16 cellular contexts compared by ENCODE assay signal in the genomic region with DNA sequence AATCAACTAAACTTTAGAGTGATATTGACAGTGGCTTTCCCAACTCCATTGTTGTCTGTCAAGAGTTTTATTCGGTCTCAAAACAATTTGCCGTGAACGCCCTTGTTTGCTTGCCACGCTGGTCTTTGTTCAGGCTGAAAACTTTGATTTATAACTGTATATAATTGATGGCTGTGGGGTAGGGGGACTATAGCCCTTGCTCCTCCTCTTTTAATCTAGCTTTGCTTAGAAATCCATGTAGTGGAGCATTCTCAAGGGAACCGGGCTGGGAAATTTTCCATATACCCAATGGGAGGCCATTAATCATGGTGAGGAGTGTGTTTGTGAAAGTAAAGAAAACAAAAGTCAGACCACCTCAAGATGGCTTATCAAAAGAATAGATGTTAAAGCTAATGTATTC.
DNase-seq lines count a peak whose midpoint lies in the region; ATAC-seq and TF ChIP-seq lines count a peak whose summit lies in the region.
"Had no signal": no experiment of that assay in that cellular context is flagged by ENCODE, and none has a peak within 500 bp of the region (broad histone marks: within the 10 kb centered on the region; RNA-seq: fewer than 3 reads in every experiment).

No MANE protein-coding gene starts in this region.

- no peaks in the 10 kb centered on the region; the same call in 1 of the 2 replicates for H3K4me1 ChIP-seq in H9 (ENCODE audit: insufficient read depth, low read length)
- H3K4me1 ChIP-seq: SJSA1 had no signal

- H3K56ac ChIP-seq in H9 (ENCODE audit: insufficient read length, low read depth, low read length): no peak overlapping the region

- WGBS in H9 (ENCODE audit: extremely low coverage, insufficient read length, low lambda C conversion rate): no CpG with 5 or more reads among the region's 5 CpGs

- peaks cover 0 to 13% (median 3%) of the 10 kb centered on the region in 3 experiments; a peak in 3 of 7 replicates for H3K36me3 Mint-ChIP-seq in H9 (ENCODE audit: insufficient read depth in 1 of 3, low read depth in 3 of 3)
- H3K36me3 Mint-ChIP-seq in nephron progenitor cell (ENCODE audit: low read depth): no peaks in the 10 kb centered on the region

- no peak overlapping the region for H2BK12ac ChIP-seq in H9 (ENCODE audit: insufficient read length, low read depth, low read length)

- H3K4ac ChIP-seq in H9 (ENCODE audit: low read depth, low read length): no peak overlapping the region

- no peak overlapping the region for H3T11ph ChIP-seq in H9 (ENCODE audit: low read length)

- H2BK5ac ChIP-seq in H9 (ENCODE audit: insufficient read length, low read length): no peak overlapping the region

- no peaks in the 10 kb centered on the region for H3K79me2 ChIP-seq in H9 (ENCODE audit: insufficient read depth, low read length)

- H3K79me1 ChIP-seq in H9 (ENCODE audit: insufficient read depth, low read depth, low read length, poor library complexity, severe bottlenecking): no peaks in the 10 kb centered on the region

- H2AK5ac ChIP-seq in H9 (ENCODE audit: insufficient read length, low read length): no peak overlapping the region

- H3K27me3 Mint-ChIP-seq in H9 (ENCODE audit: low read depth) (no peaks in the 10 kb centered on the region), nephron progenitor cell (ENCODE audit: low read depth, poor library complexity) (peaks cover 5% of the 10 kb centered on the region)

- H4K20me1 ChIP-seq in H9 (ENCODE audit: control insufficient read depth, insufficient read depth, insufficient read length): no peaks in the 10 kb centered on the region

- no peaks in the 10 kb centered on the region for H3K9me3 ChIP-seq in H9 (ENCODE audit: control insufficient read depth, low read depth, low read length)
- H3K9me3 ChIP-seq: SJSA1 had no signal

- H2BK120ac ChIP-seq in H9 (ENCODE audit: low read depth, low read length, poor library complexity, severe bottlenecking): no peak overlapping the region

- no peaks in the 10 kb centered on the region for H3K27me3 ChIP-seq in H9 (ENCODE audit: insufficient read depth, low read length)
- H3K27me3 ChIP-seq: SJSA1 had no signal

- no peak for DNase-seq in H9
- peak; percentile 52 for DNase-seq in NCI-H2227 treated with DMSO at 0.1 percent for 48 hours (lab: John Stamatoyannopoulos, UW)
- DNase-seq in astrocyte of the spinal cord (ENCODE audit: low read depth, low spot score): peak; percentile 37
- peak; percentile 46 for DNase-seq in nephron progenitor cell
- no peak for DNase-seq in NCI-H2196 treated with DMSO at 0.1 percent for 48 hours (lab: John Stamatoyannopoulos, UW; ENCODE audit: unreplicated experiment)
- DNase-seq in GF-D8 (lab: John Stamatoyannopoulos, UW): no peak
- no peak for DNase-seq in glomerular visceral epithelial cell (ENCODE audit: extremely low spot score)
- DNase-seq: DMS 273 treated with DMSO at 0.1 percent for 48 hours, NCI-H1436 treated with DMSO at 0.1 percent for 48 hours, NCI-H2029 treated with DMSO at 0.1 percent for 48 hours, NCI-H226, NCI-H82, PC-9 had no signal

- H3K18ac ChIP-seq in H9 (ENCODE audit: insufficient read length, low read depth, low read length): no peak overlapping the region

- H3K27ac Mint-ChIP-seq in H9: peak overlapping the region in 1 of 3 experiments; percentile 3; a peak in 1 of 7 replicates
- H3K27ac Mint-ChIP-seq in nephron progenitor cell: peak overlapping the region; percentile 89

- no peak overlapping the region for H3K27ac ChIP-seq in H9 (ENCODE audit: insufficient read length, low read depth, low read length)
- H3K27ac ChIP-seq: C4-2B, PC-9, SJSA1 had no signal

- in situ Hi-C loops in astrocyte of the spinal cord (cut with HindIII; ENCODE audit: low sequenced_read_pairs): no loop called here

- H3K9me3 Mint-ChIP-seq in H9 (no peaks in the 10 kb centered on the region), nephron progenitor cell (peaks cover 18% of the 10 kb centered on the region)

- no peak overlapping the region for H3K4me3 ChIP-seq in astrocyte of the spinal cord (ENCODE audit: low read depth, low read length)
- H3K4me3 ChIP-seq: PC-9, SJSA1 had no signal

- H2AFZ ChIP-seq in H9 (ENCODE audit: low read length): peak overlapping the region; percentile 56
- H2AFZ ChIP-seq: PC-9 had no signal

- H3K14ac ChIP-seq in H9 (ENCODE audit: insufficient read depth, low read length): no peak overlapping the region

- H3K23ac ChIP-seq in H9 (ENCODE audit: insufficient read length, low read depth, low read length): no peak overlapping the region

- TF ChIP-seq CTCF in H9 (conservative IDR thresholded peaks at IDR 0.05) (no peak), astrocyte of the spinal cord (IDR thresholded peaks at IDR 0.05; ENCODE audit: low read depth, low read length) (no peak), nephron progenitor cell (IDR thresholded peaks at IDR 0.05) (no peak)

- H3K4me3 Mint-ChIP-seq in H9 (no peak overlapping the region), nephron progenitor cell (peak overlapping the region; percentile 27)

- H3K4me1 Mint-ChIP-seq in H9 (peaks cover 26 to 42% of the 10 kb centered on the region in 2 experiments), nephron progenitor cell (peaks cover 70% of the 10 kb centered on the region)

- no peak overlapping the region for H4K91ac ChIP-seq in H9 (ENCODE audit: insufficient read length, low read depth, low read length)

- no peak overlapping the region for H4K5ac ChIP-seq in H9 (ENCODE audit: insufficient read length, low read depth, low read length)

- H4K8ac ChIP-seq in H9 (replicated peaks; ENCODE audit: insufficient read length, low read depth, low read length): no peak overlapping the region

- no peak overlapping the region for H3K4me2 ChIP-seq in H9 (ENCODE audit: insufficient read depth, insufficient read length, low read length)
- H3K4me2 ChIP-seq: PC-9 had no signal

- H3K23me2 ChIP-seq in H9 (ENCODE audit: insufficient read length, low read depth, low read length, poor library complexity, severe bottlenecking): no peaks in the 10 kb centered on the region

- H3K9ac ChIP-seq in H9 (ENCODE audit: extremely low read depth, insufficient read length, low read length): no peak overlapping the region

- no peak overlapping the region for H2BK15ac ChIP-seq in H9 (ENCODE audit: low read depth, low read length)

- ATAC-seq in GM21526 (IDR thresholded peaks at IDR 0.05; ENCODE audit: low FRiP score, unreplicated experiment): no peak

- H2BK20ac ChIP-seq in H9 (ENCODE audit: low read depth, low read length, poor library complexity, severe bottlenecking): no peak overlapping the region

Comparison
In these comparisons a context has a peak if more than half of its experiments do, and no peak if none do; other contexts are left out.
1. DNase-seq: peak in NCI-H2227 treated with DMSO at 0.1 percent for 48 hours (single experiment), astrocyte of the spinal cord (single experiment) and nephron progenitor cell (single experiment); none in H9 (single experiment), NCI-H2196 treated with DMSO at 0.1 percent for 48 hours (single experiment), GF-D8 (single experiment) and glomerular visceral epithelial cell (single experiment).